In the genomic region with DNA sequence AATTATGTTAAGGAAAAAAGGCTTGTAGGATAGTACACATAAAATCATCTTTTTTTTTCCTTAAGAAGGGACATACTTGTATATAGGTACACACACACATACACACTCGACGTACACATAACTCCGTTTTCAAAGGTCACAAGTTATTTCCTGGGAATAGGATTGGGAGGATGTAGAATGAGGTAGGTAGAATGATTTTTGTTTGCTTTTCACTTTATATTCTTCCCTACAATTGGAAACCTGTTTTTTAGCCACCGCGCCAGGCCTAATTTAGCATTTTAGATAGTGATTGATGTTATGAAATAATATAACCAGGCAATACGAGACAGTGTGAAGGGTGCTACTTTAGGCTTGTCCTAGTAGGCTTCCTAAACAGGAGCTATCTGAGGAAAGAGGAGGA, we compare ENCODE assay signal across 1 cellular context.
TF ChIP-seq lines count a peak whose summit lies in the region.

No MANE protein-coding gene starts in this region.

TF ChIP-seq in K562, 482 proteins besides CTCF, POLR2A, EP300 and RAD21 (continued from another document):
- peak in 1 of 2 experiments; percentile 76; a peak in 1 of 4 replicates for TF ChIP-seq MLLT1 (IDR thresholded peaks at IDR 0.05)
